In genomic region chr5:150618188-150618587, GRCh38 we compare ENCODE assay signal across 18 cellular contexts. TPM values are rescaled to one million over a fixed set of nuclear protein-coding genes. Genes with fewer than 3 reads are reported as not detected.
DNase-seq lines count a peak whose midpoint lies in the region; ATAC-seq and TF ChIP-seq lines count a peak whose summit lies in the region.
"Had no signal": no experiment of that assay in that cellular context is flagged by ENCODE, and none has a peak within 500 bp of the region (broad histone marks: within the 10 kb centered on the region; RNA-seq: fewer than 3 reads in every experiment).

No MANE protein-coding gene starts in this region.

- no peak overlapping the region for H3K9ac ChIP-seq in H9 (ENCODE audit: extremely low read depth, insufficient read length, low read length)

- H2BK120ac ChIP-seq in H9 (ENCODE audit: low read depth, low read length, poor library complexity, severe bottlenecking) = no peak overlapping the region

- H3K36me3 Mint-ChIP-seq in H9 (ENCODE audit: insufficient read depth in 1 of 3, low read depth in 3 of 3) = no peaks in the 10 kb centered on the region
- H3K36me3 Mint-ChIP-seq: activated naive CD8-positive, alpha-beta T cell treated with anti-CD3 and anti-CD28 coated beads, Interleukin-2, amount 10 ng/mL, durations not matched to agents 7 days and 5 days had no signal

- TF ChIP-seq POLR2A in upper lobe of left lung (IDR thresholded peaks at IDR 0.05) = no peak

- H3K23me2 ChIP-seq in H9 (ENCODE audit: insufficient read length, low read depth, low read length, poor library complexity, severe bottlenecking) = no peaks in the 10 kb centered on the region

- no peak overlapping the region for H3K27ac Mint-ChIP-seq in H9
- H3K27ac Mint-ChIP-seq: activated CD8-positive, alpha-beta T cell treated with anti-CD3 and anti-CD28 coated beads, Interleukin-2, amount 10 ng/mL, durations not matched to agents 7 days and 5 days; activated naive CD8-positive, alpha-beta T cell treated with anti-CD3 and anti-CD28 coated beads, Interleukin-2, amount 10 ng/mL, durations not matched to agents 7 days and 5 days; activated T-helper 1 cell treated with anti-CD3 and anti-CD28 coated beads, Interleukin-12 subunit alpha, Interleukin-12 subunit beta, Interleukin-2, Interleukin-4 antibody, amounts not matched to agents 30 ng/mL and 10 ng/mL and 1 ng/mL, durations not matched to agents 14 hours and 24 hours and 36 hours; endodermal cell had no signal

- H2BK5ac ChIP-seq in H9 (ENCODE audit: insufficient read length, low read length) = no peak overlapping the region

- H3K79me1 ChIP-seq in H9 (ENCODE audit: insufficient read depth, low read depth, low read length, poor library complexity, severe bottlenecking) = no peaks in the 10 kb centered on the region

- no peak overlapping the region for H3K23ac ChIP-seq in H9 (ENCODE audit: insufficient read length, low read depth, low read length)

- H4K20me1 ChIP-seq in osteoblast (ENCODE audit: insufficient read depth, low read length) (no peaks in the 10 kb centered on the region), H9 (ENCODE audit: control insufficient read depth, insufficient read depth, insufficient read length) (no peaks in the 10 kb centered on the region)

- no peak overlapping the region for H3K18ac ChIP-seq in H9 (ENCODE audit: insufficient read length, low read depth, low read length)

- H3K9me3 Mint-ChIP-seq in H9 = no peaks in the 10 kb centered on the region
- H3K9me3 Mint-ChIP-seq: activated naive CD8-positive, alpha-beta T cell treated with anti-CD3 and anti-CD28 coated beads, Interleukin-2, amount 10 ng/mL, durations not matched to agents 7 days and 5 days; activated T-helper 1 cell treated with anti-CD3 and anti-CD28 coated beads, Interleukin-12 subunit alpha, Interleukin-12 subunit beta, Interleukin-2, Interleukin-4 antibody, amounts not matched to agents 30 ng/mL and 10 ng/mL and 1 ng/mL, durations not matched to agents 14 hours and 24 hours and 36 hours; endodermal cell had no signal

- no peak overlapping the region for H3K4ac ChIP-seq in H9 (ENCODE audit: low read depth, low read length)

- H3K14ac ChIP-seq in H9 (ENCODE audit: insufficient read depth, low read length) = no peak overlapping the region

- H3K4me1 ChIP-seq in osteoblast (ENCODE audit: insufficient read depth, low read length) (peaks cover 42% of the 10 kb centered on the region), upper lobe of left lung (peaks cover 55 to 76% (median 66%) of the 10 kb centered on the region in 4 donors), H9 (ENCODE audit: insufficient read depth, low read length) (no peaks in the 10 kb centered on the region)
- H3K4me1 ChIP-seq: HAP-1 had no signal

- H2AK5ac ChIP-seq in H9 (ENCODE audit: insufficient read length, low read length) = no peak overlapping the region

- ATAC-seq in left ventricle myocardium superior = peak; percentile 22
- ATAC-seq in upper lobe of left lung (ENCODE audit: low FRiP score in 2 of 2) = peak in 1 of 2 donors; percentile 38
- ATAC-seq: activated CD8-positive, alpha-beta T cell treated with anti-CD3 and anti-CD28 coated beads, Interleukin-2, amount 10 ng/mL, durations not matched to agents 7 days and 5 days had no signal

- no peak overlapping the region for H3T11ph ChIP-seq in H9 (ENCODE audit: low read length)

- H3K4me3 ChIP-seq in coronary artery (no peak overlapping the region), osteoblast (ENCODE audit: insufficient read depth, low read length) (no peak overlapping the region), upper lobe of left lung (no peak overlapping the region)
- H3K4me3 ChIP-seq: HAP-1, transverse colon had no signal

- H2AFZ ChIP-seq in osteoblast (ENCODE audit: low read length) (no peak overlapping the region), H9 (ENCODE audit: low read length) (no peak overlapping the region)

- no peak for TF ChIP-seq CTCF in coronary artery (IDR thresholded peaks at IDR 0.05)
- no peak for TF ChIP-seq CTCF in osteoblast (IDR thresholded peaks at IDR 0.05; ENCODE audit: extremely low read depth, low read depth, low read length)
- TF ChIP-seq CTCF in upper lobe of left lung (IDR thresholded peaks at IDR 0.05) = no peak
- no peak for TF ChIP-seq CTCF in H9 (conservative IDR thresholded peaks at IDR 0.05)

- no peak for DNase-seq in coronary artery (ENCODE audit: low spot score)
- DNase-seq in left ventricle myocardium superior = peak; percentile 80
- peak; percentile 47 for DNase-seq in osteoblast (ENCODE audit: insufficient read length, low spot score, missing footprints)
- DNase-seq in upper lobe of left lung = peak in 1 of 2 donors; percentile 90
- no peak for DNase-seq in NCI-H526 (lab: John Stamatoyannopoulos, UW)
- DNase-seq in glomerular visceral epithelial cell (ENCODE audit: extremely low spot score) = no peak
- DNase-seq in H9 = no peak
- no peak for DNase-seq in DMS153 (lab: John Stamatoyannopoulos, UW)
- DNase-seq: activated CD8-positive, alpha-beta T cell treated with anti-CD3 and anti-CD28 coated beads, Interleukin-2, amount 10 ng/mL, durations not matched to agents 7 days and 5 days; activated naive CD8-positive, alpha-beta T cell treated with anti-CD3 and anti-CD28 coated beads, Interleukin-2, amount 10 ng/mL, durations not matched to agents 7 days and 5 days; endodermal cell; MV-4-11; NCI-H2081 treated with DMSO at 0.1 percent for 48 hours; stimulated activated CD4-positive, alpha-beta T cell treated with anti-CD3 and anti-CD28 coated beads, Interleukin-2, amount 100 ng/mL, for 48 hours; transverse colon had no signal

- H3K4me2 ChIP-seq in osteoblast (ENCODE audit: insufficient read depth, low read length) (no peak overlapping the region), H9 (ENCODE audit: insufficient read depth, insufficient read length, low read length) (no peak overlapping the region)

- peaks cover 52 to 55% of the 10 kb centered on the region in 2 experiments for H3K4me1 Mint-ChIP-seq in H9

- no peak for TF ChIP-seq EP300 in upper lobe of left lung (IDR thresholded peaks at IDR 0.05)

- intact Hi-C loops in left ventricle myocardium superior (cut with micrococcal nuclease) = no loop called here

- H3K4me3 Mint-ChIP-seq in H9 = no peak overlapping the region
- H3K4me3 Mint-ChIP-seq: activated CD8-positive, alpha-beta T cell treated with anti-CD3 and anti-CD28 coated beads, Interleukin-2, amount 10 ng/mL, durations not matched to agents 7 days and 5 days; activated naive CD8-positive, alpha-beta T cell treated with anti-CD3 and anti-CD28 coated beads, Interleukin-2, amount 10 ng/mL, durations not matched to agents 7 days and 5 days; activated T-helper 1 cell treated with anti-CD3 and anti-CD28 coated beads, Interleukin-12 subunit alpha, Interleukin-12 subunit beta, Interleukin-2, Interleukin-4 antibody, amounts not matched to agents 30 ng/mL and 10 ng/mL and 1 ng/mL, durations not matched to agents 14 hours and 24 hours and 36 hours; endodermal cell had no signal

- H3K27me3 Mint-ChIP-seq in H9 (ENCODE audit: low read depth) = peaks cover 11% of the 10 kb centered on the region

- H3K79me2 ChIP-seq in osteoblast (ENCODE audit: insufficient read depth, low read length) = no peaks in the 10 kb centered on the region
- H3K79me2 ChIP-seq in H9 (ENCODE audit: insufficient read depth, low read length) = no peaks in the 10 kb centered on the region

- no peak overlapping the region for H4K91ac ChIP-seq in H9 (ENCODE audit: insufficient read length, low read depth, low read length)

- H3K27ac ChIP-seq in coronary artery (peak overlapping the region; percentile 91 to 93), osteoblast (ENCODE audit: low read depth, low read length) (no peak overlapping the region), upper lobe of left lung (peak overlapping the region; percentile 62 to 82 (median 71)), H9 (ENCODE audit: insufficient read length, low read depth, low read length) (no peak overlapping the region)
- H3K27ac ChIP-seq: VCaP had no signal

- H3K9me3 ChIP-seq in osteoblast (ENCODE audit: low read depth, low read length) (no peaks in the 10 kb centered on the region), upper lobe of left lung (no peaks in the 10 kb centered on the region), H9 (ENCODE audit: control insufficient read depth, low read depth, low read length) (no peaks in the 10 kb centered on the region)
- H3K9me3 ChIP-seq: HAP-1, transverse colon had no signal

- H2BK15ac ChIP-seq in H9 (ENCODE audit: low read depth, low read length) = no peak overlapping the region

- no peaks in the 10 kb centered on the region for H3K36me3 ChIP-seq in osteoblast (ENCODE audit: insufficient read depth, low read length)
- no peaks in the 10 kb centered on the region for H3K36me3 ChIP-seq in upper lobe of left lung
- H3K36me3 ChIP-seq: HAP-1, transverse colon had no signal

- 74% methylated on average over 8 to 10 of the region's 10 CpGs for WGBS in upper lobe of left lung, 2 donors
- WGBS in H9 (ENCODE audit: extremely low coverage, insufficient read length, low lambda C conversion rate) = no CpG with 5 or more reads among the region's 10 CpGs

- no peak overlapping the region for H2BK20ac ChIP-seq in H9 (ENCODE audit: low read depth, low read length, poor library complexity, severe bottlenecking)

- no peak overlapping the region for H2BK12ac ChIP-seq in H9 (ENCODE audit: insufficient read length, low read depth, low read length)

- H3K27me3 ChIP-seq in osteoblast (ENCODE audit: insufficient read depth, low read length) (no peaks in the 10 kb centered on the region), upper lobe of left lung (no peaks in the 10 kb centered on the region), H9 (ENCODE audit: insufficient read depth, low read length) (no peaks in the 10 kb centered on the region)
- H3K27me3 ChIP-seq: transverse colon had no signal

- no peak overlapping the region for H4K8ac ChIP-seq in H9 (replicated peaks; ENCODE audit: insufficient read length, low read depth, low read length)

- no peak overlapping the region for H4K5ac ChIP-seq in H9 (ENCODE audit: insufficient read length, low read depth, low read length)

- H3K56ac ChIP-seq in H9 (ENCODE audit: insufficient read length, low read depth, low read length) = no peak overlapping the region

RNA-seq across cellular contexts. Expression of gene SYNPO, which starts 22.3 kb away (rescaled TPM):
- total RNA-seq in left ventricle myocardium superior = 675 TPM
- total RNA-seq in osteoblast = 2.7 and 4.0 TPM in 2 replicates
- total RNA-seq in upper lobe of left lung = 100 to 1,000 TPM in 2 of 6 donors, 10 to 100 TPM in 4; 41.9 to 150 (median 84.3) TPM
- total RNA-seq in H9 (2021) = 1.7 and 1.9 TPM in 2 replicates
- total RNA-seq: activated T-helper 1 cell treated with anti-CD3 and anti-CD28 coated beads, Interleukin-12 subunit alpha, Interleukin-12 subunit beta, Interleukin-2, Interleukin-4 antibody, amounts not matched to agents 30 ng/mL and 10 ng/mL and 1 ng/mL, durations not matched to agents 14 hours and 24 hours and 36 hours had no signal

RNA-seq across cellular contexts. Expression of gene MYOZ3, which starts 42.9 kb away (rescaled TPM):
- total RNA-seq in left ventricle myocardium superior (3.2 TPM), osteoblast (under 0.01 TPM in 1 of 2 replicates, not detected in the other), upper lobe of left lung (1 to 10 TPM in 2 of 6 donors, under 1 TPM in 3, not detected in 1; 0.61 to 2.8 (median 0.89) TPM), H9 (2021) (15.8 and 18.1 TPM in 2 replicates)
- total RNA-seq: activated CD8-positive, alpha-beta T cell treated with anti-CD3 and anti-CD28 coated beads, Interleukin-2, amount 10 ng/mL, durations not matched to agents 7 days and 5 days; transverse colon had no signal

Comparison
In these comparisons a context has a peak if more than half of its experiments do, and no peak if none do; other contexts are left out.
1. DNase-seq: peak in left ventricle myocardium superior (single experiment) and osteoblast (single experiment); none in coronary artery (single experiment), NCI-H526 (0 of 2), glomerular visceral epithelial cell (single experiment), H9 (single experiment) and DMS153 (single experiment).
2. H3K27ac ChIP-seq: peak in coronary artery (2 of 2) and upper lobe of left lung (4 of 4); none in osteoblast (single experiment) and H9 (single experiment).